8 cellular contexts compared by ENCODE assay signal in genomic region chrX:30654386-30654785, GRCh38. TPM values are rescaled to one million over a fixed set of nuclear protein-coding genes. Genes with fewer than 3 reads are reported as not detected.
DNase-seq lines count a peak whose midpoint lies in the region; ATAC-seq and TF ChIP-seq lines count a peak whose summit lies in the region.
"Not testable (repeated sequence)": the region's sequence is repeated elsewhere in the genome, so short reads cannot be mapped to it uniquely, and the experiment has no call there.

No MANE protein-coding gene starts in this region.

- not testable (repeated sequence) for H3K9me3 ChIP-seq in BLaER1; SU-DHL-6 (ENCODE audit: insufficient read depth, low read length); iPS-18a (ENCODE audit: control insufficient read depth, low read depth, low read length)

- not testable (repeated sequence) for H3K27me3 Mint-ChIP-seq in HFFc6 (ENCODE audit: insufficient read depth); activated T-helper 17 cell treated with anti-CD3 and anti-CD28 coated beads, Interleukin-2, amount 50 U/mL, for 72 hours; dendritic cell treated with granulocyte-macrophage colony-stimulating factor and Interleukin-4, amounts not matched to agents 40 ng/mL and 50 ng/mL, for 4 days; nephron progenitor cell (ENCODE audit: low read depth, poor library complexity); stimulated activated naive B cell treated with anti-CD40 and anti-IgM and Interleukin-4, amounts not matched to agents 10 μg/mL and 1 μg/mL and 100 μg/mL, for 72 hours

- H3K4me3 ChIP-seq in BLaER1 (peak overlapping the region; percentile 69), SU-DHL-6 (ENCODE audit: insufficient read depth, low read length, poor library complexity, severe bottlenecking) (peak overlapping the region; percentile 71), iPS-18a (ENCODE audit: low read length) (peak overlapping the region; percentile 75)

- peak overlapping the region; percentile 90 for H3K4me3 Mint-ChIP-seq in HFFc6
- H3K4me3 Mint-ChIP-seq in activated T-helper 17 cell treated with anti-CD3 and anti-CD28 coated beads, Interleukin-2, amount 50 U/mL, for 72 hours, result peak overlapping the region; percentile 84
- H3K4me3 Mint-ChIP-seq in dendritic cell treated with granulocyte-macrophage colony-stimulating factor and Interleukin-4, amounts not matched to agents 40 ng/mL and 50 ng/mL, for 4 days, result peak overlapping the region; percentile 87
- H3K4me3 Mint-ChIP-seq in nephron progenitor cell, result peak overlapping the region; percentile 89
- peak overlapping the region; percentile 89 to 93 for H3K4me3 Mint-ChIP-seq in stimulated activated naive B cell treated with anti-CD40 and anti-IgM and Interleukin-4, amounts not matched to agents 10 μg/mL and 1 μg/mL and 100 μg/mL, for 72 hours

- H4K20me1 ChIP-seq in BLaER1; SU-DHL-6 (ENCODE audit: low read depth, low read length): not testable (repeated sequence)

- ATAC-seq in activated T-helper 17 cell treated with anti-CD3 and anti-CD28 coated beads, Interleukin-2, amount 50 U/mL, for 72 hours (replicated peaks); stimulated activated naive B cell treated with anti-CD40 and anti-IgM and Interleukin-4, amounts not matched to agents 10 μg/mL and 1 μg/mL and 100 μg/mL, for 72 hours (replicated peaks): not testable (repeated sequence)

- H3K27ac ChIP-seq in BLaER1; SU-DHL-6 (ENCODE audit: low read depth, low read length); iPS-18a (ENCODE audit: low read length): not testable (repeated sequence)

- H3K4me2 ChIP-seq in BLaER1 (peak overlapping the region; percentile 82), SU-DHL-6 (ENCODE audit: low read depth, low read length, poor library complexity, severe bottlenecking) (peak overlapping the region; percentile 66)

- H3K36me3 Mint-ChIP-seq in HFFc6 (ENCODE audit: low read depth); nephron progenitor cell (ENCODE audit: low read depth); stimulated activated naive B cell treated with anti-CD40 and anti-IgM and Interleukin-4, amounts not matched to agents 10 μg/mL and 1 μg/mL and 100 μg/mL, for 72 hours: not testable (repeated sequence)
- H3K36me3 Mint-ChIP-seq in activated T-helper 17 cell treated with anti-CD3 and anti-CD28 coated beads, Interleukin-2, amount 50 U/mL, for 72 hours (ENCODE audit: low read depth), result peaks cover 73% of the 10 kb centered on the region
- H3K36me3 Mint-ChIP-seq in dendritic cell treated with granulocyte-macrophage colony-stimulating factor and Interleukin-4, amounts not matched to agents 40 ng/mL and 50 ng/mL, for 4 days (ENCODE audit: low read depth), result peaks cover 16% of the 10 kb centered on the region

- not testable (repeated sequence) for H3K27me3 ChIP-seq in BLaER1; SU-DHL-6 (ENCODE audit: low read length); iPS-18a (ENCODE audit: control insufficient read depth, insufficient read depth, low read length)

- not testable (repeated sequence) for H2AFZ ChIP-seq in SU-DHL-6 (ENCODE audit: low read depth, low read length, severe bottlenecking)

- not testable (repeated sequence) for H3K79me2 ChIP-seq in SU-DHL-6 (ENCODE audit: insufficient read depth, low read length)

- intact Hi-C loops in dendritic cell treated with granulocyte-macrophage colony-stimulating factor and Interleukin-4, amounts not matched to agents 40 ng/mL and 50 ng/mL, for 4 days (cut with micrococcal nuclease), result loop anchor here (10.0 kb wide), 1 partner anchor 80 kb away; the partner anchor contains the start of gene TASL

- H3K9me3 Mint-ChIP-seq in HFFc6; activated T-helper 17 cell treated with anti-CD3 and anti-CD28 coated beads, Interleukin-2, amount 50 U/mL, for 72 hours; dendritic cell treated with granulocyte-macrophage colony-stimulating factor and Interleukin-4, amounts not matched to agents 40 ng/mL and 50 ng/mL, for 4 days; nephron progenitor cell; stimulated activated naive B cell treated with anti-CD40 and anti-IgM and Interleukin-4, amounts not matched to agents 10 μg/mL and 1 μg/mL and 100 μg/mL, for 72 hours: not testable (repeated sequence)

- H3K4me1 Mint-ChIP-seq in HFFc6 (ENCODE audit: low read depth) (peaks cover 43% of the 10 kb centered on the region), nephron progenitor cell (peaks cover 15% of the 10 kb centered on the region)
- H3K4me1 Mint-ChIP-seq in activated T-helper 17 cell treated with anti-CD3 and anti-CD28 coated beads, Interleukin-2, amount 50 U/mL, for 72 hours, result peaks cover 14% of the 10 kb centered on the region
- H3K4me1 Mint-ChIP-seq in dendritic cell treated with granulocyte-macrophage colony-stimulating factor and Interleukin-4, amounts not matched to agents 40 ng/mL and 50 ng/mL, for 4 days (ENCODE audit: low read depth), result peaks cover 17% of the 10 kb centered on the region
- peaks cover 17 to 47% of the 10 kb centered on the region in 2 donors for H3K4me1 Mint-ChIP-seq in stimulated activated naive B cell treated with anti-CD40 and anti-IgM and Interleukin-4, amounts not matched to agents 10 μg/mL and 1 μg/mL and 100 μg/mL, for 72 hours

- H3K9ac ChIP-seq in BLaER1; iPS-18a (ENCODE audit: low read length): not testable (repeated sequence)
- peak overlapping the region; percentile 76 for H3K9ac ChIP-seq in SU-DHL-6 (ENCODE audit: low read length)

- not testable (repeated sequence) for H3F3A ChIP-seq in SU-DHL-6 (ENCODE audit: insufficient read depth)

- H3K27ac Mint-ChIP-seq in HFFc6, result peak overlapping the region; percentile 86; the same call in 1 of the 2 replicates
- H3K27ac Mint-ChIP-seq in activated T-helper 17 cell treated with anti-CD3 and anti-CD28 coated beads, Interleukin-2, amount 50 U/mL, for 72 hours, result peak overlapping the region; percentile 92
- peak overlapping the region; percentile 96 for H3K27ac Mint-ChIP-seq in dendritic cell treated with granulocyte-macrophage colony-stimulating factor and Interleukin-4, amounts not matched to agents 40 ng/mL and 50 ng/mL, for 4 days
- H3K27ac Mint-ChIP-seq in nephron progenitor cell; stimulated activated naive B cell treated with anti-CD40 and anti-IgM and Interleukin-4, amounts not matched to agents 10 μg/mL and 1 μg/mL and 100 μg/mL, for 72 hours: not testable (repeated sequence)

- peaks cover 11% of the 10 kb centered on the region; the same call in 1 of the 2 replicates for H3K4me1 ChIP-seq in BLaER1
- H3K4me1 ChIP-seq in iPS-18a (ENCODE audit: control insufficient read depth, low read depth, low read length), result not testable (repeated sequence)

- not testable (repeated sequence) for TF ChIP-seq CTCF in HFFc6 (IDR thresholded peaks at IDR 0.05); SU-DHL-6 (IDR thresholded peaks at IDR 0.05; ENCODE audit: insufficient read depth, low read length, poor library complexity, severe bottlenecking); nephron progenitor cell (IDR thresholded peaks at IDR 0.05)

- not testable (repeated sequence) for H3K9me2 ChIP-seq in SU-DHL-6 (replicated peaks; ENCODE audit: insufficient read depth, low read length)

- not testable (repeated sequence) for H3K36me3 ChIP-seq in BLaER1; SU-DHL-6 (ENCODE audit: low read length); iPS-18a (ENCODE audit: control insufficient read depth, low read depth, low read length)

- DNase-seq in HFFc6; nephron progenitor cell; stimulated activated naive B cell treated with anti-CD40 and anti-IgM and Interleukin-4, amounts not matched to agents 10 μg/mL and 1 μg/mL and 100 μg/mL, for 72 hours: not testable (repeated sequence)

RNA-seq across cellular contexts. Expression of gene GK, which starts 1.2 kb away (rescaled TPM):
- 1 to 10 TPM; 5.2 to 8.7 (median 7.9) TPM for total RNA-seq in HFFc6 (2021; fragmentation: NEBNext Ultra II Directional; extraction: Animal tissue kit (Norgen Biotek cat#: 25700))
- 100 to 1,000 TPM in 1 of 2 donors, 10 to 100 TPM in 1; 70.4 to 120 TPM for total RNA-seq in activated T-helper 17 cell treated with anti-CD3 and anti-CD28 coated beads, Interleukin-2, amount 50 U/mL, for 72 hours

Comparison
In these comparisons a context has a peak if more than half of its experiments do, and no peak if none do; other contexts are left out.
1. RNA of gene GK, which starts 1.2 kb away (total RNA-seq): 70.4 to 120 TPM in activated T-helper 17 cell treated with anti-CD3 and anti-CD28 coated beads, Interleukin-2, amount 50 U/mL, for 72 hours; 5.2 to 8.7 TPM in HFFc6; every median in the first group is over 4 times any median in the second.
2. Peak in every context shown above with its lines, with median percentiles within 50 percentile points of each other: H3K4me3 ChIP-seq and H3K4me3 Mint-ChIP-seq.